8 cellular contexts compared by ENCODE assay signal in genomic region chr3:46558184-46559029, GRCh38. TPM values are rescaled to one million over a fixed set of nuclear protein-coding genes. Genes with fewer than 3 reads are reported as not detected.
DNase-seq lines count a peak whose midpoint lies in the region; ATAC-seq and TF ChIP-seq lines count a peak whose summit lies in the region.

No MANE protein-coding gene starts in this region.

- no peaks in the 10 kb centered on the region for H3K36me3 ChIP-seq in A673 (ENCODE audit: insufficient read depth, low read length, poor library complexity, severe bottlenecking)

- H3K36me3 Mint-ChIP-seq in activated CD8-positive, alpha-beta memory T cell treated with anti-CD3 and anti-CD28 coated beads, Interleukin-2, amount 10 ng/mL, durations not matched to agents 7 days and 5 days = peaks cover 2% of the 10 kb centered on the region
- H3K36me3 Mint-ChIP-seq in naive B cell = no peaks in the 10 kb centered on the region

- BruUV-seq in A673 (replicated peaks; lab: Mats Ljungman, UMichigan) = no TSS peak

- H3K9me3 ChIP-seq in A673 (ENCODE audit: low read depth, low read length, poor library complexity, severe bottlenecking) = no peaks in the 10 kb centered on the region

- peaks cover 23% of the 10 kb centered on the region for H3K4me1 Mint-ChIP-seq in activated CD8-positive, alpha-beta memory T cell treated with anti-CD3 and anti-CD28 coated beads, Interleukin-2, amount 10 ng/mL, durations not matched to agents 7 days and 5 days
- peaks cover 8 to 23% (median 13%) of the 10 kb centered on the region in 3 donors for H3K4me1 Mint-ChIP-seq in naive B cell

- peaks cover 4% of the 10 kb centered on the region for H3K9me3 Mint-ChIP-seq in activated CD8-positive, alpha-beta memory T cell treated with anti-CD3 and anti-CD28 coated beads, Interleukin-2, amount 10 ng/mL, durations not matched to agents 7 days and 5 days (ENCODE audit: low read depth)
- peaks cover 0 to 12% (median 5%) of the 10 kb centered on the region in 7 donors for H3K9me3 Mint-ChIP-seq in naive B cell

- no peaks in the 10 kb centered on the region for H3K4me1 ChIP-seq in A673 (ENCODE audit: insufficient read depth, low read length, poor library complexity, severe bottlenecking)

- H3K27me3 ChIP-seq in A673 (replicated peaks; ENCODE audit: insufficient read depth, low read depth, low read length, poor library complexity) = no peaks in the 10 kb centered on the region

- intact Hi-C loops in A673 (cut with micrococcal nuclease; ENCODE audit: unreplicated experiment) = loop anchor here (5.0 kb wide), 1 partner anchor 71 kb away; no protein-coding TSS in a partner anchor

- no peak overlapping the region for H3K27ac ChIP-seq in A673 (ENCODE audit: low read depth, low read length, poor library complexity, severe bottlenecking)

- CTCF ChIA-PET in A673 (lab: Charles Lee) = interaction anchor here (1.0 to 1.3 kb wide), 2 partner anchors 69 to 71 kb away, joined by 4 to 17 read pairs; no protein-coding TSS in a partner anchor
- CTCF ChIA-PET in activated CD8-positive, alpha-beta memory T cell treated with anti-CD3 and anti-CD28 coated beads, Interleukin-2, amount 10 ng/mL, durations not matched to agents 7 days and 5 days (lab: Charles Lee) = interaction anchor here (0.5 to 7.3 kb wide), 31 partner anchors 9 to 717 kb away, joined by 3 to 294 read pairs (median 4); partner anchors contain the start of genes CCR1, CCR5, CCR5AS and CCRL2

- TF ChIP-seq CTCF in A673 (conservative IDR thresholded peaks at IDR 0.05; ENCODE audit: low read depth, low read length) (peak; percentile 56), epithelial cell of proximal tubule (conservative IDR thresholded peaks at IDR 0.05; ENCODE audit: low read depth, low read length) (peak; percentile 86)

- H3K27ac Mint-ChIP-seq in activated CD8-positive, alpha-beta memory T cell treated with anti-CD3 and anti-CD28 coated beads, Interleukin-2, amount 10 ng/mL, durations not matched to agents 7 days and 5 days = peak overlapping the region; percentile 63
- H3K27ac Mint-ChIP-seq in naive B cell = peak overlapping the region in 3 of 6 donors; percentile 24 to 58 (median 25)

- peak overlapping the region; percentile 76 for H3K4me3 Mint-ChIP-seq in activated CD8-positive, alpha-beta memory T cell treated with anti-CD3 and anti-CD28 coated beads, Interleukin-2, amount 10 ng/mL, durations not matched to agents 7 days and 5 days
- peak overlapping the region in 7 of 8 donors; percentile 60 to 79 (median 69) for H3K4me3 Mint-ChIP-seq in naive B cell

- peak overlapping the region; percentile 45 for H3K4me3 ChIP-seq in A673 (ENCODE audit: low read depth, low read length, poor library complexity, severe bottlenecking)
- peak overlapping the region; percentile 68 for H3K4me3 ChIP-seq in epithelial cell of proximal tubule (ENCODE audit: low read depth, low read length)

- POLR2A ChIA-PET in A673 (lab: Charles Lee; ENCODE audit: low non-redundant PET) = interaction anchor here (0.6 kb wide), 1 partner anchor 831 kb away, joined by 8 read pairs; no protein-coding TSS in a partner anchor

- H3K27me3 Mint-ChIP-seq in activated CD8-positive, alpha-beta memory T cell treated with anti-CD3 and anti-CD28 coated beads, Interleukin-2, amount 10 ng/mL, durations not matched to agents 7 days and 5 days = peaks cover 25% of the 10 kb centered on the region
- peaks cover 24 to 28% (median 27%) of the 10 kb centered on the region in 3 donors for H3K27me3 Mint-ChIP-seq in naive B cell

- ATAC-seq in GM18870 (IDR thresholded peaks at IDR 0.05; ENCODE audit: unreplicated experiment) (peak; percentile 84), HG03095 (IDR thresholded peaks at IDR 0.05; ENCODE audit: unreplicated experiment) (peak; percentile 95), naive B cell (ENCODE audit: low read depth in 2 of 2) (peak; percentile 99 to 100)
- ATAC-seq in activated CD8-positive, alpha-beta memory T cell treated with anti-CD3 and anti-CD28 coated beads, Interleukin-2, amount 10 ng/mL, durations not matched to agents 7 days and 5 days = peak; percentile 100

- DNase-seq in A673 (ENCODE audit: low spot score) (peak; percentile 83), NCI-H82 treated with DMSO at 0.1 percent for 48 hours (lab: John Stamatoyannopoulos, UW; ENCODE audit: unreplicated experiment) (peak; percentile 29), epithelial cell of proximal tubule (ENCODE audit: low read depth) (peak; percentile 54), naive B cell (peak; percentile 69)
- DNase-seq in activated CD8-positive, alpha-beta memory T cell treated with anti-CD3 and anti-CD28 coated beads, Interleukin-2, amount 10 ng/mL, durations not matched to agents 7 days and 5 days = peak; percentile 91
- peak; percentile 43 for DNase-seq in stimulated activated naive CD4-positive, alpha-beta T cell treated with Interleukin-2 at 50 U/mL for 16 hours (lab: John Stamatoyannopoulos, UW)

RNA-seq across cellular contexts. Expression of gene LRRC2, which starts 7.7 kb away (rescaled TPM):
- total RNA-seq in A673 (2021) (0.24 and 0.28 TPM in 2 replicates), epithelial cell of proximal tubule (not detected in 2 replicates)
- under 1 TPM in 1 of 2 experiments, not detected in 1; 0.07 TPM for total RNA-seq in activated CD8-positive, alpha-beta memory T cell treated with anti-CD3 and anti-CD28 coated beads, Interleukin-2, amount 10 ng/mL, durations not matched to agents 7 days and 5 days
- not detected for polyA plus RNA-seq in naive B cell (ENCODE audit: low read depth in 6 of 6)

RNA-seq across cellular contexts. Expression of gene FAM240A, which starts 53.9 kb away (rescaled TPM):
- total RNA-seq in A673 (2021) = not detected in 2 replicates
- not detected for total RNA-seq in activated CD8-positive, alpha-beta memory T cell treated with anti-CD3 and anti-CD28 coated beads, Interleukin-2, amount 10 ng/mL, durations not matched to agents 7 days and 5 days
- not detected in 2 replicates for total RNA-seq in epithelial cell of proximal tubule
- not detected for polyA plus RNA-seq in naive B cell (ENCODE audit: low read depth in 6 of 6)

Comparison
In these comparisons a context has a peak if more than half of its experiments do, and no peak if none do; other contexts are left out.
1. DNase-seq: peak in every context shown above with its lines; median percentile 91 in activated CD8-positive, alpha-beta memory T cell treated with anti-CD3 and anti-CD28 coated beads, Interleukin-2, amount 10 ng/mL, durations not matched to agents 7 days and 5 days; 83 in A673; 69 in naive B cell; 54 in epithelial cell of proximal tubule; 43 in stimulated activated naive CD4-positive, alpha-beta T cell treated with Interleukin-2 at 50 U/mL for 16 hours; 29 in NCI-H82 treated with DMSO at 0.1 percent for 48 hours.